ENCODE assay signal across 13 cellular contexts in the genomic region with DNA sequence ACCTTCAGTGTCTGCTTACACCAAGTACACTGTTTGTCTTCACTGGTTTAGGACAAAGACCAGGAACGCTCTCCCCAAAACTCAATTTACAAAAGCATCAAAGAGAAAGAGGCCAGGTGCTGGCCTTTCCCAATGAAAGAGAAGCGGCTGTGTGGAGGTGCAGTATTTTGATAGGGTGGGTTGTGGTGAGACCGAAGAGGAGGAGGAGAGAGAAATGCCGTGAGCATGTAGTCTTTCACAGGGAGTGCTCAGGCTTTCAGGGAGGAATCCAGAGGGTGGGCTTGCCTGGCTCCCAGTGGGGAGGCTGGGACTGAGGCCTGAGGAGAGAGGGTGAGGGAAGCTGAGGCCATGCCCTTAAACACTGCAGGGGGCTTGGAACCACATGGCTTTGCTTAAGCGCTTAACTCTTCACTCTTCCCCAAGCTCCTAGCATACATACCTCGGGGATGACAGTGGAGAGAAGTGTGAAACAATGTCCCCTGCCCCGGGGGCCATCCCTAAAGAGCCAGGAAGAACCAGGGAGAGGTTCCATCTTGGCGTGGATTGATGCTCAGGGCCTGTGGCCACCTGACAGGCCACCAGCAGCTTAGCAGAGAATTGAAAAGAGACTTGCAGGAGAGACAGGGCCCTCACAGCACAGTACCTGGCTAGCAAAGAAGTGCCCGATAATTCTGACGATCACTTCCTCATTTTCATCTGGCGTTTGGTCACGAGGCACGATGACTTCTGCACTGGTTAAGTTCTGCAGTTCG.
DNase-seq lines count a peak whose midpoint lies in the region; ATAC-seq, FAIRE-seq and TF ChIP-seq lines count a peak whose summit lies in the region.
"Had no signal": no experiment of that assay in that cellular context is flagged by ENCODE, and none has a peak within 500 bp of the region (broad histone marks: within the 10 kb centered on the region; RNA-seq: fewer than 3 reads in every experiment).

No MANE protein-coding gene starts in this region.

- no peak for FAIRE-seq in HepG2 (lab: Jason Lieb, UNC)
- FAIRE-seq in H1 (lab: Jason Lieb, UNC), result no peak

- no peak overlapping the region for H4K5ac ChIP-seq in H1 (ENCODE audit: insufficient read length, low read depth, low read length)

- H3K9me3 ChIP-seq in HepG2 (ENCODE audit: low read length), result no peaks in the 10 kb centered on the region
- H3K9me3 ChIP-seq in right lobe of liver, result no peaks in the 10 kb centered on the region
- no peaks in the 10 kb centered on the region for H3K9me3 ChIP-seq in Karpas-422 (ENCODE audit: low read length)
- no peaks in the 10 kb centered on the region for H3K9me3 ChIP-seq in H1 (ENCODE audit: insufficient read depth in 2 of 2, low read depth in 1 of 2, low read length in 1 of 2)
- H3K9me3 ChIP-seq: adrenal gland had no signal

- H3K79me1 ChIP-seq in H1 (ENCODE audit: low read depth, low read length), result no peaks in the 10 kb centered on the region

- H4K91ac ChIP-seq in H1 (replicated peaks; ENCODE audit: insufficient read length, low read length), result no peak overlapping the region

- POLR2A ChIA-PET in HepG2 (lab: Yijun Ruan, JAX), result no interaction called here
- POLR2A ChIA-PET in H1 (lab: Charles Lee; ENCODE audit: partially characterized antibody), result interaction anchor here (0.8 to 2.6 kb wide), 6 partner anchors 10 to 64 kb away, joined by 3 to 7 read pairs (median 4); partner anchors contain the start of gene SENP2

- H2BK15ac ChIP-seq in H1 (ENCODE audit: low read length), result no peak overlapping the region

- no peak overlapping the region for H3K4me3 Mint-ChIP-seq in type B pancreatic cell
- H3K4me3 Mint-ChIP-seq: stimulated activated naive CD8-positive, alpha-beta T cell treated with anti-CD3 and anti-CD28 coated beads, Interleukin-15, Interleukin-2, amounts not matched to agents 100 ng/mL and 50 ng/mL, for 24 hours had no signal

- H2BK20ac ChIP-seq in H1 (ENCODE audit: low read length), result 0 out of 2 replicates have a peak overlapping the region, but pooled peaks have one; percentile 61

- peak overlapping the region; percentile 83 for H3K27ac Mint-ChIP-seq in type B pancreatic cell
- H3K27ac Mint-ChIP-seq: stimulated activated naive CD8-positive, alpha-beta T cell treated with anti-CD3 and anti-CD28 coated beads, Interleukin-15, Interleukin-2, amounts not matched to agents 100 ng/mL and 50 ng/mL, for 24 hours had no signal

- TF ChIP-seq RAD21 in HepG2 (CRISPR knock-in tag; IDR thresholded peaks at IDR 0.05) (no peak), H1 (IDR thresholded peaks at IDR 0.05 in 1 of 2, conservative IDR thresholded peaks at IDR 0.05 in 1 of 2; ENCODE audit: low read depth in 2 of 2, low read length in 2 of 2) (no peak)

- H2AFZ ChIP-seq in HepG2 (ENCODE audit: low read length), result no peak overlapping the region
- peak overlapping the region; percentile 87 for H2AFZ ChIP-seq in Karpas-422 (ENCODE audit: low read length)
- H2AFZ ChIP-seq in H1 (ENCODE audit: low read length), result no peak overlapping the region
- H2AFZ ChIP-seq: parathyroid adenoma had no signal

- ATAC-seq in HepG2 (peak; percentile 6; the same call in 1 of the 3 replicates), right lobe of liver (no peak)

- intact Hi-C loops in HepG2 (cut with micrococcal nuclease; ENCODE audit: unreplicated experiment), result no loop called here
- intact Hi-C loops in right lobe of liver (cut with DNase I), result no loop called here

- 0 out of 2 replicates have a peak overlapping the region, but pooled peaks have one; percentile 32 for H2BK5ac ChIP-seq in H1 (ENCODE audit: low read depth, low read length)

- H3K23ac ChIP-seq in H1 (ENCODE audit: insufficient read length), result no peak overlapping the region

- no peak overlapping the region for H3K4ac ChIP-seq in H1 (replicated peaks; ENCODE audit: insufficient read length, low read depth, low read length)

- CTCF ChIA-PET in HepG2 (lab: Yijun Ruan, JAX; ENCODE audit: low intra/inter-chr PET ratio, low total read pairs) (no interaction called here), H1 (lab: Charles Lee; ENCODE audit: partially characterized antibody) (interaction anchor here (5.9 kb wide), 1 partner anchor 13 kb away, joined by 67 read pairs; no protein-coding TSS in a partner anchor)

- no peak for TF ChIP-seq POLR2A in HepG2 (IDR thresholded peaks at IDR 0.05; ENCODE audit: insufficient read depth in 1 of 2, low read depth in 2 of 2, low read length in 2 of 2)
- no peak for TF ChIP-seq POLR2A in right lobe of liver (IDR thresholded peaks at IDR 0.05)
- no peak for TF ChIP-seq POLR2A in H1 (IDR thresholded peaks at IDR 0.05; ENCODE audit: control extremely low read depth in 1 of 2, low read depth in 2 of 2, low read length in 2 of 2)

- H3K4me1 Mint-ChIP-seq in type B pancreatic cell (ENCODE audit: unreplicated experiment), result no peaks in the 10 kb centered on the region

- H3K4me1 ChIP-seq in HepG2 (ENCODE audit: insufficient read depth, low read length), result no peaks in the 10 kb centered on the region
- no peaks in the 10 kb centered on the region for H3K4me1 ChIP-seq in right lobe of liver
- H3K4me1 ChIP-seq in Karpas-422 (ENCODE audit: low read length), result peaks cover 7% of the 10 kb centered on the region
- peaks cover 5 to 20% (median 12%) of the 10 kb centered on the region in 4 experiments for H3K4me1 ChIP-seq in H1 (replicated peaks in 1 of 4; ENCODE audit: control insufficient read depth in 3 of 4, insufficient read depth in 4 of 4, low read length in 3 of 4)
- H3K4me1 ChIP-seq: parathyroid adenoma had no signal

- H3K4me2 ChIP-seq in HepG2 (ENCODE audit: low read depth, low read length) (no peak overlapping the region), Karpas-422 (ENCODE audit: low read depth, low read length, poor library complexity, severe bottlenecking) (peak overlapping the region; percentile 48), H1 (ENCODE audit: insufficient read depth in 1 of 2, low read depth in 2 of 2, low read length in 2 of 2) (peak overlapping the region in 1 of 2 experiments; percentile 2; a peak in 1 of 4 replicates)

- no TSS peak for BruUV-seq in HepG2 (replicated peaks; lab: Mats Ljungman, UMichigan)

- H3K14ac ChIP-seq in H1 (ENCODE audit: insufficient read length), result no peak overlapping the region

- H3K9me2 ChIP-seq in Karpas-422 (replicated peaks; ENCODE audit: insufficient read depth, low read length), result no peaks in the 10 kb centered on the region

- no peak overlapping the region for H3K9ac ChIP-seq in HepG2 (ENCODE audit: insufficient read depth, low read depth, low read length)
- H3K9ac ChIP-seq in Karpas-422 (ENCODE audit: low read length), result peak overlapping the region; percentile 37
- no peak overlapping the region; a peak in 2 of 7 replicates for H3K9ac ChIP-seq in H1 (replicated peaks in 1 of 4; ENCODE audit: extremely low read depth in 1 of 4, low read depth in 3 of 4, low read length in 3 of 4)
- H3K9ac ChIP-seq: parathyroid adenoma had no signal

- no peaks in the 10 kb centered on the region for H3K23me2 ChIP-seq in H1 (ENCODE audit: low read depth, low read length)

- no peak overlapping the region for H2BK120ac ChIP-seq in H1 (replicated peaks; ENCODE audit: low read depth, low read length)

- no peak overlapping the region for H3K18ac ChIP-seq in H1 (ENCODE audit: extremely low read depth, low read length)

- H3K56ac ChIP-seq in H1 (replicated peaks; ENCODE audit: insufficient read length, low read depth, low read length), result no peak overlapping the region

- no peak for TF ChIP-seq CTCF in HepG2 (CRISPR knock-in tag; IDR thresholded peaks at IDR 0.05)
- no peak for TF ChIP-seq CTCF in right lobe of liver (IDR thresholded peaks at IDR 0.05)
- TF ChIP-seq CTCF in H1 (IDR thresholded peaks at IDR 0.05; ENCODE audit: control extremely low read depth in 1 of 3, insufficient read depth in 1 of 3, low read depth in 1 of 3, low read length in 3 of 3), result no peak
- TF ChIP-seq CTCF in type B pancreatic cell (conservative IDR thresholded peaks at IDR 0.05), result no peak

- in situ Hi-C loops in HepG2 (cut with HindIII; ENCODE audit: extremely low pct_ligation_motif_present, low pct_unique_long_range_greater_than_20kb), result no loop called here

- no peak overlapping the region for H3K27ac ChIP-seq in HepG2 (ENCODE audit: extremely low read length, insufficient read depth, low read length)
- H3K27ac ChIP-seq in right lobe of liver, result no peak overlapping the region
- H3K27ac ChIP-seq in Karpas-422 (ENCODE audit: low read length), result no peak overlapping the region
- H3K27ac ChIP-seq in H1 (ENCODE audit: low read depth, low read length), result no peak overlapping the region
- H3K27ac ChIP-seq: adrenal gland, parathyroid adenoma had no signal

- no peak overlapping the region for H4K8ac ChIP-seq in H1 (ENCODE audit: extremely low read depth, insufficient read depth, low read length)

- peak overlapping the region; percentile 39; the same call in 1 of the 2 replicates for H2BK12ac ChIP-seq in H1 (ENCODE audit: low read depth, low read length)

- over 99% methylated on average over 14 of the region's 14 CpGs for WGBS in HepG2 (ENCODE audit: low lambda C conversion rate)
- WGBS in right lobe of liver (ENCODE audit: insufficient coverage, low coverage, low lambda C conversion rate, missing lambda C conversion rate), result 64% methylated on average over 8 of the region's 14 CpGs
- 84% methylated on average over 14 of the region's 14 CpGs; no CpG with 5 or more reads in 1 of the 2 experiments for WGBS in H1 (ENCODE audit: extremely low coverage in 1 of 2, insufficient coverage in 1 of 2, insufficient read length in 1 of 2, insufficient replicate concordance in 2 of 2, low coverage in 1 of 2, low lambda C conversion rate in 2 of 2, missing lambda C conversion rate in 1 of 2), 2 experiments

- TF ChIP-seq EP300 in HepG2 (IDR thresholded peaks at IDR 0.05; ENCODE audit: low read depth in 2 of 2, low read length in 2 of 2) (no peak), HepG2 (CRISPR knock-in tag; IDR thresholded peaks at IDR 0.05; ENCODE audit: borderline replicate concordance) (no peak), H1 (IDR thresholded peaks at IDR 0.05; ENCODE audit: borderline replicate concordance in 1 of 2, low read depth in 2 of 2, low read length in 2 of 2) (no peak)

- peaks cover 24% of the 10 kb centered on the region for H3K36me3 Mint-ChIP-seq in type B pancreatic cell

- H3K9me3 Mint-ChIP-seq in type B pancreatic cell, result no peaks in the 10 kb centered on the region
- H3K9me3 Mint-ChIP-seq: stimulated activated naive CD8-positive, alpha-beta T cell treated with anti-CD3 and anti-CD28 coated beads, Interleukin-15, Interleukin-2, amounts not matched to agents 100 ng/mL and 50 ng/mL, for 24 hours had no signal

- no peak overlapping the region; the same call in 1 of the 2 replicates for H2AK5ac ChIP-seq in H1 (ENCODE audit: low read depth, low read length)

- H3K27me3 Mint-ChIP-seq in type B pancreatic cell, result no peaks in the 10 kb centered on the region

- DNase-seq in HepG2 (ENCODE audit: low spot score) (no peak), right lobe of liver (no peak), Karpas-422 (peak; percentile 79), H1 (ENCODE audit: low read depth in 1 of 2, low spot score in 2 of 2) (no peak), type B pancreatic cell (ENCODE audit: extremely low spot score, unreplicated experiment) (no peak), COLO829 (ENCODE audit: low spot score) (no peak), Ammon's horn (ENCODE audit: low spot score) (no peak), SW480 (ENCODE audit: low spot score) (no peak)
- DNase-seq: DND-41, RPMI8226 had no signal

- H3K36me3 ChIP-seq in HepG2 (replicated peaks in 1 of 2; ENCODE audit: control insufficient read depth in 1 of 2, insufficient read depth in 2 of 2, low read length in 2 of 2), result peaks cover 29 to 54% of the 10 kb centered on the region in 2 experiments
- H3K36me3 ChIP-seq in right lobe of liver, result no peaks in the 10 kb centered on the region
- H3K36me3 ChIP-seq in Karpas-422 (ENCODE audit: insufficient read depth, low read length), result no peaks in the 10 kb centered on the region
- peaks cover 7 to 61% (median 23%) of the 10 kb centered on the region in 4 experiments; a peak in 7 of 8 replicates for H3K36me3 ChIP-seq in H1 (ENCODE audit: control insufficient read depth in 2 of 4, insufficient read depth in 4 of 4, low read length in 3 of 4)

- H3K27me3 ChIP-seq in HepG2 (ENCODE audit: control insufficient read depth in 1 of 2, insufficient read depth in 2 of 2, low read length in 2 of 2), result no peaks in the 10 kb centered on the region
- no peaks in the 10 kb centered on the region for H3K27me3 ChIP-seq in right lobe of liver
- no peaks in the 10 kb centered on the region for H3K27me3 ChIP-seq in Karpas-422 (ENCODE audit: low read length)
- no peaks in the 10 kb centered on the region for H3K27me3 ChIP-seq in H1 (replicated peaks in 1 of 4; ENCODE audit: control insufficient read depth in 3 of 4, extremely low read depth in 1 of 4, insufficient read depth in 3 of 4, low read length in 3 of 4)
- H3K27me3 ChIP-seq: adrenal gland had no signal

- H3K79me2 ChIP-seq in HepG2 (ENCODE audit: insufficient read depth, low read length), result no peaks in the 10 kb centered on the region
- no peaks in the 10 kb centered on the region for H3K79me2 ChIP-seq in Karpas-422 (ENCODE audit: low read length)
- no peaks in the 10 kb centered on the region for H3K79me2 ChIP-seq in H1 (ENCODE audit: control insufficient read depth in 1 of 2, insufficient read depth in 2 of 2, low read length in 2 of 2)
- H3K79me2 ChIP-seq: parathyroid adenoma had no signal

- H4K20me1 ChIP-seq in HepG2 (ENCODE audit: insufficient read depth, low read length) (no peaks in the 10 kb centered on the region), Karpas-422 (ENCODE audit: insufficient read depth, low read depth, low read length) (no peaks in the 10 kb centered on the region), H1 (replicated peaks in 1 of 2; ENCODE audit: control insufficient read depth in 1 of 2, insufficient read depth in 2 of 2, low read length in 2 of 2) (peaks cover 6 to 8% of the 10 kb centered on the region in 2 experiments)

- H3K4me3 ChIP-seq in HepG2 (replicated peaks in 1 of 3; ENCODE audit: insufficient read depth in 1 of 3, low read depth in 2 of 3, low read length in 3 of 3) (no peak overlapping the region), right lobe of liver (no peak overlapping the region), Karpas-422 (ENCODE audit: low read length) (0 out of 2 replicates have a peak overlapping the region, but pooled peaks have one; percentile 6), H1 (ENCODE audit: extremely low read depth in 1 of 4, insufficient read depth in 2 of 4, low read depth in 3 of 4, low read length in 4 of 4) (no peak overlapping the region)
- H3K4me3 ChIP-seq: adrenal gland had no signal

Comparison
In these comparisons a context has a peak if more than half of its experiments do, and no peak if none do; other contexts are left out.
1. Of the 41 proteins assayed by ChIP-seq in both HepG2 and H1: peak only in HepG2: none; only in H1: MAX; in both: none; in neither: 40.